In the genomic region with DNA sequence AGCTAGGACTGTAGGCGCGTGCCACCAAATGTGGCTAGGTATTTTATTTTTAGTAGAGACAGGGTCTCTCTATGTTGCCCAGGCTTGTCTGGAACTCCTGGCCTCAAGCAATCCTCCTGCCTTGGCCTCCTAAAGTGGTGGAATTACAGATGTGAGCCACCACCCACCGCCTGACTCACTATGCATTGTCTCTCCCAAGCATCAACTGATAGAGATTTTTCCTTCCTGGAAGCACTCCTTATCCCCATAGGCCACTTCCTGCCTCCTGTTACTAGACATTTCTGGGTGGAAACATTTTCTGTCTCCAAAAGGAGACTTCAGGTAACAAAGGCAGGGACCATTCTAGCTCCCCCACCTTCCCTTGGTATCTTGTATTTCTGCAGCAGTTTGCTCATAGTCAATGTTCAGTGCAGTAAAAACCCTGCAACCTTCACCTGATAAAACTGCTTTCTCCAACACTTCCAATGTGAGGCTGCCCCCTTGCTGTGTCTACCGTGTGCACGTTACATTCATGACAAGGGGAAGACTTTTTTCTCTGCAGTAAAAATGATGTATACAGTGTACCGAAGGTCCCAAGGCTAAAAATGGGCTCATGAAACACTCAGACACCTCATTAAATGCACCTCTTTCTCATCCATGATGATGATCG, we compare ENCODE assay signal across 24 cellular contexts.
"Had no signal": no experiment of that assay in that cellular context is flagged by ENCODE, and none has a peak within 500 bp of the region (broad histone marks: within the 10 kb centered on the region; RNA-seq: fewer than 3 reads in every experiment).

No MANE protein-coding gene starts in this region.

- ATAC-seq: body of pancreas; gastroesophageal sphincter; left cardiac atrium; naive thymus-derived CD8-positive, alpha-beta T cell; T-helper 17 cell had no signal

- H3K27me3 ChIP-seq: body of pancreas, cardiac muscle cell, gastroesophageal sphincter, neural progenitor cell, sigmoid colon, vagina had no signal

- H3K4me1 ChIP-seq: gastroesophageal sphincter, neural progenitor cell, sigmoid colon, vagina had no signal

- H3K4me3 Mint-ChIP-seq: activated CD4-positive, alpha-beta T cell treated with anti-CD3 and anti-CD28 coated beads, Interleukin-2, amount 10 ng/mL, durations not matched to agents 24 days and 14 days; activated naive CD4-positive, alpha-beta T cell treated with anti-CD3 and anti-CD28 coated beads, Interleukin-2, amount 50 U/mL, for 24 hours; dendritic cell treated with granulocyte-macrophage colony-stimulating factor and Interleukin-4, amounts not matched to agents 40 ng/mL and 50 ng/mL, for 4 days; naive thymus-derived CD8-positive, alpha-beta T cell; neural progenitor cell; T-helper 17 cell; type B pancreatic cell had no signal

- H3K27ac ChIP-seq: body of pancreas, cardiac muscle cell, gastroesophageal sphincter, neural progenitor cell, sigmoid colon, thoracic aorta, vagina had no signal

- H3K27ac Mint-ChIP-seq: activated CD4-positive, alpha-beta T cell treated with anti-CD3 and anti-CD28 coated beads, Interleukin-2, amount 10 ng/mL, durations not matched to agents 24 days and 14 days; activated naive CD4-positive, alpha-beta T cell treated with anti-CD3 and anti-CD28 coated beads, Interleukin-2, amount 50 U/mL, for 24 hours; dendritic cell treated with granulocyte-macrophage colony-stimulating factor and Interleukin-4, amounts not matched to agents 40 ng/mL and 50 ng/mL, for 4 days; naive thymus-derived CD8-positive, alpha-beta T cell; neural progenitor cell; T-helper 17 cell; type B pancreatic cell had no signal

- H3K4me2 ChIP-seq: neural progenitor cell, smooth muscle cell had no signal

- H3K4me3 ChIP-seq: body of pancreas, cardiac muscle cell, gastroesophageal sphincter, neural progenitor cell, sigmoid colon, smooth muscle cell, thoracic aorta, vagina had no signal

- H3K36me3 ChIP-seq: cardiac muscle cell, gastroesophageal sphincter, neural progenitor cell, sigmoid colon, thoracic aorta, vagina had no signal

- H3K9me3 ChIP-seq: body of pancreas, gastroesophageal sphincter, sigmoid colon, thoracic aorta, vagina had no signal

- H3K9ac ChIP-seq: neural progenitor cell had no signal

- H3K9me3 Mint-ChIP-seq: activated naive CD4-positive, alpha-beta T cell treated with anti-CD3 and anti-CD28 coated beads, Interleukin-2, amount 50 U/mL, for 24 hours; dendritic cell treated with granulocyte-macrophage colony-stimulating factor and Interleukin-4, amounts not matched to agents 40 ng/mL and 50 ng/mL, for 4 days; naive thymus-derived CD8-positive, alpha-beta T cell; neural progenitor cell; type B pancreatic cell had no signal

- FAIRE-seq: islet of Langerhans had no signal

- DNase-seq: activated CD4-positive, alpha-beta T cell treated with anti-CD3 and anti-CD28 coated beads, Interleukin-2, amount 10 ng/mL, durations not matched to agents 24 days and 14 days; activated gamma-delta T cell treated with Interleukin-2 at 50 U/mL for 16 hours; activated T-cell treated with anti-CD3 and anti-CD28 coated beads, Interleukin-2, amount 50 U/mL, for 1 hour; anterior cingulate cortex; body of pancreas; effector CD8-positive, alpha-beta T cell; left cardiac atrium; naive thymus-derived CD8-positive, alpha-beta T cell; sigmoid colon; stimulated activated CD4-positive, alpha-beta T cell treated with anti-CD3 and anti-CD28 coated beads, Interleukin-15, amount 100 ng/mL, for 24 hours; stimulated activated CD4-positive, alpha-beta T cell treated with anti-CD3 and anti-CD28 coated beads, Interleukin-2, amount 100 ng/mL, for 48 hours; stimulated activated CD8-positive, alpha-beta memory T cell treated with anti-CD3 and anti-CD28 coated beads, Interleukin-4, amount 100 ng/mL, for 48 hours; stimulated activated naive CD4-positive, alpha-beta T cell; T-helper 17 cell had no signal

- H3K36me3 Mint-ChIP-seq: activated naive CD4-positive, alpha-beta T cell treated with anti-CD3 and anti-CD28 coated beads, Interleukin-2, amount 50 U/mL, for 24 hours; naive thymus-derived CD8-positive, alpha-beta T cell; neural progenitor cell; type B pancreatic cell had no signal

- H2AFZ ChIP-seq: neural progenitor cell had no signal

- H3K4me1 Mint-ChIP-seq: activated CD4-positive, alpha-beta T cell treated with anti-CD3 and anti-CD28 coated beads, Interleukin-2, amount 10 ng/mL, durations not matched to agents 24 days and 14 days; activated naive CD4-positive, alpha-beta T cell treated with anti-CD3 and anti-CD28 coated beads, Interleukin-2, amount 50 U/mL, for 24 hours; naive thymus-derived CD8-positive, alpha-beta T cell; neural progenitor cell; T-helper 17 cell had no signal
